Comparison of ENCODE assay signal across 8 cellular contexts in genomic region chr12:124713041-124713435, GRCh38.
DNase-seq lines count a peak whose midpoint lies in the region; ATAC-seq and TF ChIP-seq lines count a peak whose summit lies in the region.

No MANE protein-coding gene starts in this region.

- intact Hi-C loops in activated T-helper 2 cell treated with anti-CD3 and anti-CD28 coated beads, Interferon-gamma antibody, Interleukin-2, Interleukin-4, amounts not matched to agents 10 μg/mL and 5 μg/mL and 100 μg/mL, durations not matched to agents 14 hours and 24 hours and 36 hours (cut with micrococcal nuclease), result loop anchor here (1.0 to 2.0 kb wide), 7 partner anchors 19 to 260 kb away; no protein-coding TSS in a partner anchor
- intact Hi-C loops in lower leg skin (cut with DNase I; ENCODE audit: low total_unique reads), result no loop called here
- intact Hi-C loops in aorta (cut with DNase I), result no loop called here

- no peaks in the 10 kb centered on the region for H3K27me3 ChIP-seq in aorta (ENCODE audit: control insufficient read depth in 1 of 2, insufficient read depth in 2 of 2, low read length in 1 of 2)

- peaks cover 17% of the 10 kb centered on the region for H3K4me1 Mint-ChIP-seq in activated T-helper 2 cell treated with anti-CD3 and anti-CD28 coated beads, Interferon-gamma antibody, Interleukin-2, Interleukin-4, amounts not matched to agents 10 μg/mL and 5 μg/mL and 100 μg/mL, durations not matched to agents 14 hours and 24 hours and 36 hours (ENCODE audit: low read depth)

- peak overlapping the region; percentile 56 for H3K4me3 Mint-ChIP-seq in activated T-helper 2 cell treated with anti-CD3 and anti-CD28 coated beads, Interferon-gamma antibody, Interleukin-2, Interleukin-4, amounts not matched to agents 10 μg/mL and 5 μg/mL and 100 μg/mL, durations not matched to agents 14 hours and 24 hours and 36 hours (ENCODE audit: low read depth)

- H3K27me3 Mint-ChIP-seq in activated T-helper 2 cell treated with anti-CD3 and anti-CD28 coated beads, Interferon-gamma antibody, Interleukin-2, Interleukin-4, amounts not matched to agents 10 μg/mL and 5 μg/mL and 100 μg/mL, durations not matched to agents 14 hours and 24 hours and 36 hours (ENCODE audit: low read depth), result no peaks in the 10 kb centered on the region

- no peaks in the 10 kb centered on the region for H3K36me3 Mint-ChIP-seq in activated T-helper 2 cell treated with anti-CD3 and anti-CD28 coated beads, Interferon-gamma antibody, Interleukin-2, Interleukin-4, amounts not matched to agents 10 μg/mL and 5 μg/mL and 100 μg/mL, durations not matched to agents 14 hours and 24 hours and 36 hours (ENCODE audit: low read depth)

- no peak for TF ChIP-seq CTCF in lower leg skin (IDR thresholded peaks at IDR 0.05)

- DNase-seq in activated T-helper 2 cell treated with anti-CD3 and anti-CD28 coated beads, Interferon-gamma antibody, Interleukin-2, Interleukin-4, amounts not matched to agents 10 μg/mL and 5 μg/mL and 100 μg/mL, durations not matched to agents 14 hours and 24 hours and 36 hours (ENCODE audit: low spot score), result no peak
- DNase-seq in lower leg skin (ENCODE audit: low spot score in 2 of 2) (peak; percentile 80 to 94), aorta (peak; percentile 82 to 89), cerebellar nuclear complex (lab: John Stamatoyannopoulos, UW) (no peak), NCI-H1694 (lab: John Stamatoyannopoulos, UW) (no peak), GM19240 (ENCODE audit: insufficient read length, low spot score) (no peak)

- H3K27ac ChIP-seq in aorta (ENCODE audit: low read depth in 1 of 2, low read length in 2 of 2), result no peak overlapping the region

- no peaks in the 10 kb centered on the region for H3K4me1 ChIP-seq in aorta (ENCODE audit: control insufficient read depth in 1 of 2, insufficient read depth in 2 of 2, low read length in 2 of 2)

- TF ChIP-seq POLR2A in lower leg skin (IDR thresholded peaks at IDR 0.05), result no peak

- ATAC-seq in GM18519 (IDR thresholded peaks at IDR 0.05; ENCODE audit: low FRiP score, unreplicated experiment) (peak; percentile 20), HG02798 (IDR thresholded peaks at IDR 0.05; ENCODE audit: poor library complexity, unreplicated experiment) (peak; percentile 29), aorta (ENCODE audit: low FRiP score) (peak; percentile 49)

- no peaks in the 10 kb centered on the region for H3K9me3 ChIP-seq in aorta (ENCODE audit: control insufficient read depth, low read length)

- WGBS in lower leg skin, 2 donors, result 34 to 38% methylated on average over 14 of the region's 14 CpGs
- WGBS in aorta, 2 donors, result 75 to 82% methylated on average over 14 of the region's 14 CpGs

- H3K36me3 ChIP-seq in aorta (ENCODE audit: control insufficient read depth in 1 of 2, insufficient read depth in 2 of 2, low read length in 1 of 2), result no peaks in the 10 kb centered on the region

- H3K9me3 Mint-ChIP-seq in activated T-helper 2 cell treated with anti-CD3 and anti-CD28 coated beads, Interferon-gamma antibody, Interleukin-2, Interleukin-4, amounts not matched to agents 10 μg/mL and 5 μg/mL and 100 μg/mL, durations not matched to agents 14 hours and 24 hours and 36 hours, result no peaks in the 10 kb centered on the region

- no peak overlapping the region for H3K4me3 ChIP-seq in lower leg skin (ENCODE audit: low read depth, poor library complexity, severe bottlenecking)
- no peak overlapping the region for H3K4me3 ChIP-seq in aorta (ENCODE audit: low read length in 2 of 2)

- H3K27ac Mint-ChIP-seq in activated T-helper 2 cell treated with anti-CD3 and anti-CD28 coated beads, Interferon-gamma antibody, Interleukin-2, Interleukin-4, amounts not matched to agents 10 μg/mL and 5 μg/mL and 100 μg/mL, durations not matched to agents 14 hours and 24 hours and 36 hours, result peak overlapping the region; percentile 86

Comparison
In these comparisons a context has a peak if more than half of its experiments do, and no peak if none do; other contexts are left out.
1. DNase-seq: peak in lower leg skin (2 of 2) and aorta (2 of 2); none in activated T-helper 2 cell treated with anti-CD3 and anti-CD28 coated beads, Interferon-gamma antibody, Interleukin-2, Interleukin-4, amounts not matched to agents 10 μg/mL and 5 μg/mL and 100 μg/mL, durations not matched to agents 14 hours and 24 hours and 36 hours (single experiment), cerebellar nuclear complex (0 of 2), NCI-H1694 (single experiment) and GM19240 (single experiment).
2. Peak in every context shown above with its lines, with median percentiles within 50 percentile points of each other: ATAC-seq.